In the genomic region with DNA sequence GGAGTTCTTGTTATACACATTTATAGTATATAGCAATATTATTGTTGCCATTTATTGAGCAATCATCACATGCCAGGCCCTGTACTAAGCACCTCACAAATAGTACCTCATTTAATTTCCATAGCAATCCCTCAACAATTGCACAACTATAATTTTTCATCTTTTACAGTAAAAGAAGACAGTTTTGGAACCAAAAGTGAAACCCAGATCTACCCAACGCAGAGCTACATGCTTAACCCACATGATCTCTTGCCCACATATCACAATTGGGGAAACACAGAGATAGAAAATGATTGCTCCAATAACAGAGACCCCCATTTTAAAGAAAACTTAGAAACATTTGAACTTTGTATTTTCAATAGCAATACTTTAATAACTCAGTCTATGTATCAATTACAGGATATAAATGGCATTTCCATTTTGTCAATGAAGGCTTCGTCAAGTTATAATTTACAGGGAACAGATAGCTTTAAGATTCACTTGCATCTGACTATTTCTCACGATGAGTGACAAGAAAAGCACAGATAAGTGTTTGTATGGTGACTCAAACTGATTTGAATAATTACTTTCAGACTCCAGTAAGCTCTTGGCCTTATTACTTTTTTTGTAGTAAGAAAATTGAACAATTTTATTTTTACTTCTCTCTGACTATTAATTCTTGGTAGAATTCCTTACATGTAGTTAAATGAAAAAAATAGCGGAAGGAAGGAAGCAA, we compare ENCODE assay signal across 8 cellular contexts. TPM values are rescaled to one million over a fixed set of nuclear protein-coding genes. Genes with fewer than 3 reads are reported as not detected.
DNase-seq lines count a peak whose midpoint lies in the region; ATAC-seq and TF ChIP-seq lines count a peak whose summit lies in the region.

No MANE protein-coding gene starts in this region.

- peak; percentile 85 for ATAC-seq in GM21447 (IDR thresholded peaks at IDR 0.05; ENCODE audit: unreplicated experiment)
- peak; percentile 86 for ATAC-seq in HG03521 (IDR thresholded peaks at IDR 0.05; ENCODE audit: unreplicated experiment)
- ATAC-seq in esophagus mucosa = peak; percentile 45

- DNase-seq in GM10266 (ENCODE audit: extremely low spot score) = peak; percentile 44
- DNase-seq in DMS 273 (lab: John Stamatoyannopoulos, UW; ENCODE audit: unreplicated experiment) = no peak
- no peak for DNase-seq in HuH-7 (ENCODE audit: low spot score)
- DNase-seq in effector CD8-positive, alpha-beta T cell (lab: John Stamatoyannopoulos, UW) = no peak
- DNase-seq in HT-29 (ENCODE audit: low spot score) = no peak

- TF ChIP-seq CTCF in GM10266 (IDR thresholded peaks at IDR 0.05; ENCODE audit: control insufficient read depth, insufficient read depth, low read depth, missing control alignments) = no peak

RNA-seq across cellular contexts. Expression of a gene that starts 38.7 kb away (rescaled TPM):
- 18.7 TPM for total RNA-seq in esophagus mucosa
- total RNA-seq in HT-29 (2014; rRNA removed; shearing (Covaris generic)) = 27.9 and 42.2 TPM in 2 replicates

RNA-seq across cellular contexts. Expression of a gene that starts 39.9 kb away (rescaled TPM):
- not detected for total RNA-seq in esophagus mucosa
- 0.08 and 0.64 TPM in 2 replicates for total RNA-seq in HT-29 (2014; rRNA removed; shearing (Covaris generic))
